ENCODE assay signal across 8 cellular contexts in the genomic region with DNA sequence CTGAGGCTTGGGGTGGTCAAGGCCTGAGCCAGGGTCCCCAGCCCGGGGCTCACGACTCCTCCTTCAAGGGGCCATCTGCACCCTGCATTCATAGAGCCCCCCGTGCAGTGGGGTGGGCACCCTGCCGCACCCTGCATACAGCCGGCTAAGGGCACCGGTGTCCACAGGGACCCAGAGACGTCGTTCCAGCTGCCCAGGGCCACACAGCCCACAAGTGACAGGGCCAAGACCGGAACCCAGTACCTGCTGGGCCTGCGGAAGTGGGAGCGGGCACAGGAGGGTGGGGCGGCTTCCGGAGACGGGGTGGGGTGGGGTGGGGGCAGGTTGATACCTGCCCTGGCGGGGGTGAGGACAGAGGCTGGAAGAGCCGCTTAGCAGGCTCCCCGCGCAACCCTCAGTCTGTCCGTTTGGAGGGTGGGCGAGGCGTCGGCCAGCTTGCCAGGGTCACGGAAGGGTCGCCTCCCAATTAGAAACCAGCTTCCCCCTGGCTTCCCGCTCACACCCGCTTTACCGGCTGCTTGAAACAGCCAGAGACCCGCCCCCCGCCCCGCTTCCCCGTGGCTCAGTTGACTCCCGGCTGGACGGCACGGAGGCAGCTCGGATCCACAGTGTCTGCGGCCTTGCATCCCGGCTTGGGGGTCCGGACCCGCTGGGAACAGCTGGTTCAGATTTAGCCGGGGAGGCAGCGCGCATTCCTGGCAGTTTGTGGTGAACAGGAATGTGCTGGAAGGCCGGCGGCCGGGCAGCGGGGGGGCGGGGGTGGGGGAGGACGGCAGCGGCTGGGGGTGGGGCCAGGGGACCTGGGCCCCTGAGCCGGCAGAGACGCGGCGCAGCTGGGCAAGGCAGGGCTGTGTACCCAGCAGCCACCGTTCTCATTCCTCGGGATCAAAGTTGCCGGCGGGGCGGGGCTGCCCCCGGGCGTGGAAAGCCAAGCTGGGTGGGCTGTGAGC.
A peak's percentile ranks its signal among the peaks of the same experiment; 100 is the strongest.
DNase-seq lines count a peak whose midpoint lies in the region; TF ChIP-seq lines count a peak whose summit lies in the region.

No MANE protein-coding gene starts in this region.

- DNase-seq in D341Med (ENCODE audit: low spot score) = peak; percentile 48
- DNase-seq in HFF-Myc (ENCODE audit: extremely low read depth, low read depth) = peak; percentile 82
- peak; percentile 42 to 65 for DNase-seq in SW 1271 (lab: John Stamatoyannopoulos, UW)
- peak; percentile 95 for DNase-seq in brain pericyte (ENCODE audit: low read depth, low spot score)
- peak; percentile 73 for DNase-seq in iPS-NIHi7 (ENCODE audit: extremely low spot score)
- peak; percentile 98 for DNase-seq in smooth muscle cell of the brain vasculature (ENCODE audit: low read depth, low spot score)
- DNase-seq in medulla oblongata (ENCODE audit: extremely low spot score) = no peak
- DNase-seq in GOT3 (lab: John Stamatoyannopoulos, UW) = no peak

- no peak for TF ChIP-seq CTCF in HFF-Myc (IDR thresholded peaks at IDR 0.05; ENCODE audit: low read depth, low read length, missing control alignments)

- peak overlapping the region; percentile 99 for H3K4me3 ChIP-seq in HFF-Myc (replicated peaks; ENCODE audit: low read depth, low read length)

Comparison
In these comparisons a context has a peak if more than half of its experiments do, and no peak if none do; other contexts are left out.
1. DNase-seq: peak in D341Med (single experiment), HFF-Myc (single experiment), SW 1271 (2 of 2), brain pericyte (single experiment), iPS-NIHi7 (single experiment) and smooth muscle cell of the brain vasculature (single experiment); none in medulla oblongata (single experiment) and GOT3 (single experiment).